13 cellular contexts compared by ENCODE assay signal in the genomic region with DNA sequence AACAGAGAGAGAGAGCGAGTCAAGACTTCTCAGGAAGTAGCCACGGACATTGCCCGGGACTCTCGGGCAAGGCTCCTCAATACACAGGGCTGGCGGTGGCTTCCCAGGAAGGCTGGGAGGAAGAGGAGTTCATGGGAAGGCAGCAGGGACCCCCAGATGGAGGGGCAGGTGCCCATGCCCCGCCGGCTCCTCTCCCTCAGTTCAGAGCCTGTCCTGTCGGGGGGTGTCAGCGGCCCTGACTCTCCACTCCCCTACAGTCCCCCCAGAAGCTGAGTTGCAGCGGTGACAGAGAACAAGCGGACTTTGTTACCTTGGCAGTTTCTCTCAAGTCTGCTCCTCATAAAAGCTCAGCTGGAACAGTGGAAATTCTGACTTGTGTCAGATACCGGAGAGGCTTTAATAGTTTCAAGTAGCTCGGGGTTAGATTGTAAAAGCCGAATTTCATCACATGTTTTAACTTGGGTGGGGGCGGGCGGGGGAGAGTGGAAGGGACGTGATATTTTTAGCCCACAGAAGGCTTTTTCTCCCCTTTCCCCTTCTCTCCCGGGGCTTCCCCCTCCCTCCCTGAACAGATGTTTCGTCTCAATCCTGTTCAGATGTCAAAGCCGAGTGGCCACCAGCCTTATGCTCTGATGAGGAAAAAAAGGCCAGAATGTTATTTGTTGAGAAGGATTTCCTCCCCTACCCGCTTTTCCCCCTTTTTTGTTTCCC.
DNase-seq lines count a peak whose midpoint lies in the region; ATAC-seq and TF ChIP-seq lines count a peak whose summit lies in the region.
"Had no signal": no experiment of that assay in that cellular context is flagged by ENCODE, and none has a peak within 500 bp of the region (broad histone marks: within the 10 kb centered on the region; RNA-seq: fewer than 3 reads in every experiment).

No MANE protein-coding gene starts in this region.

- H3K36me3 Mint-ChIP-seq in activated CD8-positive, alpha-beta T cell treated with anti-CD3 and anti-CD28 coated beads for 36 hours (ENCODE audit: low read depth) = no peaks in the 10 kb centered on the region

- no peaks in the 10 kb centered on the region for H3K27me3 ChIP-seq in esophagus (ENCODE audit: control insufficient read depth in 1 of 2, insufficient read depth in 2 of 2, low read length in 2 of 2)
- no peaks in the 10 kb centered on the region for H3K27me3 ChIP-seq in spleen (replicated peaks in 1 of 7)
- H3K27me3 ChIP-seq: Peyer's patch had no signal

- H3K4me1 ChIP-seq in esophagus (ENCODE audit: control insufficient read depth in 2 of 2, insufficient read depth in 2 of 2, low read length in 1 of 2) (peaks cover 0 to 9% of the 10 kb centered on the region in 2 donors), mesodermal cell (ENCODE audit: control insufficient read depth, insufficient read depth, low read length, poor library complexity, severe bottlenecking) (peaks cover 41% of the 10 kb centered on the region), spleen (peaks cover 0 to 36% (median 11%) of the 10 kb centered on the region in 6 donors)

- no peak overlapping the region for H3K27ac Mint-ChIP-seq in activated CD8-positive, alpha-beta T cell treated with anti-CD3 and anti-CD28 coated beads for 36 hours

- TF ChIP-seq CTCF in NB4 (IDR thresholded peaks at IDR 0.05; ENCODE audit: low read depth, low read length) (no peak), spleen (IDR thresholded peaks at IDR 0.05 in 8 of 11, conservative IDR thresholded peaks at IDR 0.05 in 3 of 11) (no peak)
- TF ChIP-seq CTCF in activated CD8-positive, alpha-beta T cell treated with anti-CD3 and anti-CD28 coated beads for 36 hours (IDR thresholded peaks at IDR 0.05) = no peak

- CTCF ChIA-PET in activated CD8-positive, alpha-beta T cell treated with anti-CD3 and anti-CD28 coated beads for 36 hours (lab: Charles Lee) = interaction anchor here (2.2 kb wide), 1 partner anchor 52 kb away, joined by 6 read pairs; no protein-coding TSS in a partner anchor

- 52 to 63% methylated on average over 21 of the region's 21 CpGs for WGBS in esophagus, 2 donors
- 89 to 92% methylated on average over 13 to 14 of the region's 21 CpGs for WGBS in mesodermal cell (ENCODE audit: insufficient coverage in 2 of 2), 2 experiments
- 49 to 60% (median 58%) methylated on average over 14 to 21 of the region's 21 CpGs for WGBS in spleen, 5 donors

- H3K9me3 Mint-ChIP-seq in activated CD8-positive, alpha-beta T cell treated with anti-CD3 and anti-CD28 coated beads for 36 hours = no peaks in the 10 kb centered on the region
- H3K9me3 Mint-ChIP-seq: CD4-positive, CD25-positive, alpha-beta regulatory T cell had no signal

- ATAC-seq in GM18909 (IDR thresholded peaks at IDR 0.05; ENCODE audit: poor library complexity, unreplicated experiment) = no peak
- ATAC-seq in activated CD8-positive, alpha-beta T cell treated with anti-CD3 and anti-CD28 coated beads for 36 hours = no peak

- H3K4me1 Mint-ChIP-seq in activated CD8-positive, alpha-beta T cell treated with anti-CD3 and anti-CD28 coated beads for 36 hours (ENCODE audit: low read depth) = peaks cover 11% of the 10 kb centered on the region

- no peaks in the 10 kb centered on the region for H3K27me3 Mint-ChIP-seq in activated CD8-positive, alpha-beta T cell treated with anti-CD3 and anti-CD28 coated beads for 36 hours
- H3K27me3 Mint-ChIP-seq: activated naive CD8-positive, alpha-beta T cell; CD4-positive, CD25-positive, alpha-beta regulatory T cell had no signal

- no peaks in the 10 kb centered on the region for H3K36me3 ChIP-seq in esophagus (ENCODE audit: control insufficient read depth in 2 of 2, insufficient read depth in 2 of 2, low read length in 1 of 2)
- H3K36me3 ChIP-seq in mesodermal cell (ENCODE audit: control insufficient read depth, insufficient read depth, low read length) = peaks cover 47% of the 10 kb centered on the region
- H3K36me3 ChIP-seq in spleen = no peaks in the 10 kb centered on the region
- H3K36me3 ChIP-seq: Peyer's patch had no signal

- POLR2A ChIA-PET in activated CD8-positive, alpha-beta T cell treated with anti-CD3 and anti-CD28 coated beads for 36 hours (lab: Charles Lee) = interaction anchor here (1.1 kb wide), 1 partner anchor 13 kb away, joined by 3 read pairs; no protein-coding TSS in a partner anchor

- no peak overlapping the region for H3K4me3 Mint-ChIP-seq in activated CD8-positive, alpha-beta T cell treated with anti-CD3 and anti-CD28 coated beads for 36 hours
- H3K4me3 Mint-ChIP-seq: activated naive CD8-positive, alpha-beta T cell; CD4-positive, CD25-positive, alpha-beta regulatory T cell had no signal

- peak overlapping the region; percentile 60 to 83 for H3K27ac ChIP-seq in esophagus (ENCODE audit: low read depth in 2 of 2, low read length in 1 of 2)
- peak overlapping the region; percentile 10 for H3K27ac ChIP-seq in mesodermal cell (ENCODE audit: low read depth, low read length, severe bottlenecking)
- H3K27ac ChIP-seq in spleen = peak overlapping the region in 7 of 8 donors; percentile 5 to 57 (median 28)

- peak; percentile 58 for DNase-seq in NB4 (ENCODE audit: low read depth)
- no peak for DNase-seq in spleen
- DNase-seq in NCI-H187 treated with DMSO at 0.1 percent for 48 hours (lab: John Stamatoyannopoulos, UW) = no peak
- DNase-seq in activated CD8-positive, alpha-beta T cell treated with anti-CD3 and anti-CD28 coated beads for 36 hours = no peak
- DNase-seq in central memory CD4-positive, alpha-beta T cell = no peak
- DNase-seq: CD4-positive, CD25-positive, alpha-beta regulatory T cell; GF-D8; T1000 had no signal

- no peak for TF ChIP-seq POLR2A in NB4 (IDR thresholded peaks at IDR 0.05; ENCODE audit: extremely low read depth, insufficient read length)
- TF ChIP-seq POLR2A in spleen (IDR thresholded peaks at IDR 0.05) = no peak

- intact Hi-C loops in spleen (cut with DNase I; ENCODE audit: low total_unique reads) = no loop called here
- intact Hi-C loops in activated CD8-positive, alpha-beta T cell treated with anti-CD3 and anti-CD28 coated beads for 36 hours (cut with micrococcal nuclease) = no loop called here

- H3K4me3 ChIP-seq in NB4 (ENCODE audit: low read depth, low read length) (no peak overlapping the region), esophagus (ENCODE audit: low read depth in 1 of 2, low read length in 2 of 2) (no peak overlapping the region), mesodermal cell (ENCODE audit: extremely low read depth, insufficient read depth, low read length, poor library complexity, severe bottlenecking) (no peak overlapping the region), spleen (no peak overlapping the region)

- H3K9me3 ChIP-seq in esophagus (ENCODE audit: control insufficient read depth in 2 of 2, insufficient read depth in 1 of 2, low read depth in 1 of 2, low read length in 1 of 2) (no peaks in the 10 kb centered on the region), mesodermal cell (ENCODE audit: control insufficient read depth, low read length) (no peaks in the 10 kb centered on the region), spleen (no peaks in the 10 kb centered on the region)

Comparison
In these comparisons a context has a peak if more than half of its experiments do, and no peak if none do; other contexts are left out.
1. H3K27ac ChIP-seq: peak in every context shown above with its lines; median percentile 72 in esophagus; 28 in spleen; 10 in mesodermal cell.